Comparison of ENCODE assay signal across 23 cellular contexts in the genomic region with DNA sequence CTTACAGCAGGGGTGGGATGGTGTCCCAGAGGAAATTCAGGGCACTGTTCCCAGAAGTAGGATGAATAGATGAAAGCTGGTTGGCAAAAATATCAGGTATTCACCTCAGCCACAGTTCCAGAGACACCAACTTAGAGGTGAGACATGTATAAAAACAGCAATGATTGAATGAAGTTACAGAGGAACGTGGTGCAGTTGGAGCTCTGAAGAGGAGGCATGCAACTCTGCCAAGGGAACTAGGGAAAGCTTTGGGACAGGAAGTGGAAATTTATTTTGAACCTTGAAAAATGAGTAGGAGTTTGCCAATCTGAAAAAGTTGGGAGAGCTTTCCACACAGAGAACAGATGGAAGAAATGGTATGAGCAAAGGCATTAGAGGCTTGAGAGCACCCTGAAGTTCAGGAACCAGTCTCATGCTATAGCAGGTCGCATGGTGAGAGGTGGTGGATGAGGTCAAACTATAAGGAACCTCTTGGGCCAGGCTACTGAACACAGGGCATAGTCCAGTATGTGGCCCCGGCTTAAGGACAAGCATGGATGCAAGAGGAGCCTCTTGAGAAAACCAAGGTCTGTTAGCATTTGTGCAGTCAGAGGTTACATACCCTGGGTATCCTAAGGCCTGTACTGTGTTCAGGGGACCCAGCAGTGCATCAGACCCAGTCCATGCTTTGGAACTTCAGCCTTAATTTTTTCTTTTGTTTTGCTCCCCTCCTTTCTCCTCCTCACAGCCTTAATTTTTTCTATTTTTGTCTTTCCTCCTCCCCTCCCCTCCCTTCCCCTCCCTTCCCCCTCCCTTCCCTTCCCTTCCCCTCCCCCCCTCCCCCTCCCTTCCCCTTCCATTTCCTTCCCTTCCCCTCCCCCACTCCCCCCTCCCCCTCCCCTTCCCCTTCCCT. TPM values are rescaled to one million over a fixed set of nuclear protein-coding genes. Genes with fewer than 3 reads are reported as not detected.
A peak's percentile ranks its signal among the peaks of the same experiment; 100 is the strongest.
DNase-seq lines count a peak whose midpoint lies in the region; ATAC-seq and TF ChIP-seq lines count a peak whose summit lies in the region.
"Had no signal": no experiment of that assay in that cellular context is flagged by ENCODE, and none has a peak within 500 bp of the region (broad histone marks: within the 10 kb centered on the region; RNA-seq: fewer than 3 reads in every experiment).

No MANE protein-coding gene starts in this region.

- H3K27me3 ChIP-seq in DOHH2 (ENCODE audit: control insufficient read depth, low read length) (peaks cover 2% of the 10 kb centered on the region; the same call in 1 of the 2 replicates), layer of hippocampus (ENCODE audit: control insufficient read depth, insufficient read depth, low read length) (no peaks in the 10 kb centered on the region), ascending aorta (no peaks in the 10 kb centered on the region)
- H3K27me3 ChIP-seq: Peyer's patch, SJSA1 had no signal

- H3F3A ChIP-seq in DOHH2 (ENCODE audit: control insufficient read depth, insufficient read depth), result no peaks in the 10 kb centered on the region

- no peaks in the 10 kb centered on the region for H3K36me3 ChIP-seq in DOHH2 (ENCODE audit: control insufficient read depth, low read length)
- no peaks in the 10 kb centered on the region for H3K36me3 ChIP-seq in ascending aorta
- H3K36me3 ChIP-seq: Peyer's patch, SJSA1 had no signal

- TF ChIP-seq POLR2A in GM18505 (IDR thresholded peaks at IDR 0.05; ENCODE audit: borderline replicate concordance, extremely low read depth, insufficient read depth, insufficient read length), result no peak

- peak overlapping the region in 1 of 2 donors; percentile 65 for H3K27ac Mint-ChIP-seq in effector memory CD8-positive, alpha-beta T cell
- H3K27ac Mint-ChIP-seq: GM23338, IgD-negative memory B cell had no signal

- H3K9me2 ChIP-seq in DOHH2 (replicated peaks; ENCODE audit: control insufficient read depth, low read length), result no peaks in the 10 kb centered on the region

- intact Hi-C loops in ascending aorta (cut with DNase I), result no loop called here

- peaks cover 7 to 10% of the 10 kb centered on the region in 2 donors for H3K4me1 Mint-ChIP-seq in effector memory CD8-positive, alpha-beta T cell (ENCODE audit: low read depth in 2 of 2)

- no peaks in the 10 kb centered on the region for H3K27me3 Mint-ChIP-seq in effector memory CD8-positive, alpha-beta T cell
- H3K27me3 Mint-ChIP-seq: CD4-positive, CD25-positive, alpha-beta regulatory T cell; IgD-negative memory B cell had no signal

- no peaks in the 10 kb centered on the region for H4K20me1 ChIP-seq in DOHH2 (ENCODE audit: control insufficient read depth, insufficient read depth, low read depth, low read length)

- DNase-seq in DMS53 (lab: John Stamatoyannopoulos, UW) (peak; percentile 33), DMS53 treated with DMSO at 0.1 percent for 48 hours (lab: John Stamatoyannopoulos, UW; ENCODE audit: unreplicated experiment) (no peak), ascending aorta (ENCODE audit: low spot score in 2 of 2) (no peak)
- no peak for DNase-seq in effector memory CD8-positive, alpha-beta T cell
- DNase-seq: AML-193; CD4-positive, CD25-positive, alpha-beta regulatory T cell; DMS79 treated with DMSO at 0.1 percent for 48 hours; Kasumi-1; NCI-H1092 treated with DMSO at 0.1 percent for 48 hours; NCI-H146; NCI-H2029 treated with DMSO at 0.1 percent for 48 hours; NCI-H2171; NCI-H446 had no signal

- H3K9me3 Mint-ChIP-seq in effector memory CD8-positive, alpha-beta T cell, result no peaks in the 10 kb centered on the region
- H3K9me3 Mint-ChIP-seq: GM23338, IgD-negative memory B cell had no signal

- no peak for ATAC-seq in GM18505 (IDR thresholded peaks at IDR 0.05; ENCODE audit: unreplicated experiment)
- ATAC-seq in effector memory CD8-positive, alpha-beta T cell (replicated peaks), result no peak
- ATAC-seq: GM23338, HCT116 had no signal

- peaks cover 24% of the 10 kb centered on the region for H3K4me1 ChIP-seq in DOHH2 (ENCODE audit: control insufficient read depth, low read length)
- peaks cover 0 to 8% of the 10 kb centered on the region in 2 donors for H3K4me1 ChIP-seq in ascending aorta

- H3K4me2 ChIP-seq in DOHH2 (ENCODE audit: low read length), result peak overlapping the region; percentile 38; the same call in 1 of the 2 replicates

- no peaks in the 10 kb centered on the region for H3K36me3 Mint-ChIP-seq in effector memory CD8-positive, alpha-beta T cell (ENCODE audit: insufficient read depth)
- H3K36me3 Mint-ChIP-seq: IgD-negative memory B cell had no signal

- TF ChIP-seq CTCF in DOHH2 (IDR thresholded peaks at IDR 0.05; ENCODE audit: low read depth, low read length, poor library complexity, severe bottlenecking) (no peak), ascending aorta (IDR thresholded peaks at IDR 0.05) (no peak)

- H3K4me3 Mint-ChIP-seq in effector memory CD8-positive, alpha-beta T cell, result no peak overlapping the region
- H3K4me3 Mint-ChIP-seq: CD4-positive, CD25-positive, alpha-beta regulatory T cell; GM23338; IgD-negative memory B cell had no signal

- H3K27ac ChIP-seq in DOHH2 (ENCODE audit: low read depth, low read length) (no peak overlapping the region), layer of hippocampus (ENCODE audit: low read depth, low read length) (peak overlapping the region; percentile 0), temporal lobe (ENCODE audit: low read depth, low read length) (peak overlapping the region; percentile 14), ascending aorta (no peak overlapping the region)
- H3K27ac ChIP-seq: 22Rv1, Peyer's patch, SJSA1 had no signal

- no peaks in the 10 kb centered on the region for H3K79me2 ChIP-seq in DOHH2 (ENCODE audit: control insufficient read depth, low read length)

- H3K4me3 ChIP-seq in DOHH2 (ENCODE audit: low read length) (no peak overlapping the region), ascending aorta (no peak overlapping the region)
- H3K4me3 ChIP-seq: GM23338, Peyer's patch, SJSA1 had no signal

- no peaks in the 10 kb centered on the region for H3K9me3 ChIP-seq in DOHH2 (ENCODE audit: control insufficient read depth, insufficient read depth, low read length)
- H3K9me3 ChIP-seq in ascending aorta, result no peaks in the 10 kb centered on the region
- H3K9me3 ChIP-seq: Peyer's patch, SJSA1 had no signal

RNA-seq across cellular contexts. Expression of a gene that starts 17.5 kb away (rescaled TPM):
- total RNA-seq in temporal lobe, result 14.3 TPM
- total RNA-seq in ascending aorta, result 3.5 TPM
- total RNA-seq: SJSA1 had no signal

Comparison
In these comparisons a context has a peak if more than half of its experiments do, and no peak if none do; other contexts are left out.
1. H3K27ac ChIP-seq: peak in layer of hippocampus (single experiment) and temporal lobe (single experiment); none in DOHH2 (single experiment) and ascending aorta (0 of 2).